Comparison of ENCODE assay signal across 27 cellular contexts in the genomic region with DNA sequence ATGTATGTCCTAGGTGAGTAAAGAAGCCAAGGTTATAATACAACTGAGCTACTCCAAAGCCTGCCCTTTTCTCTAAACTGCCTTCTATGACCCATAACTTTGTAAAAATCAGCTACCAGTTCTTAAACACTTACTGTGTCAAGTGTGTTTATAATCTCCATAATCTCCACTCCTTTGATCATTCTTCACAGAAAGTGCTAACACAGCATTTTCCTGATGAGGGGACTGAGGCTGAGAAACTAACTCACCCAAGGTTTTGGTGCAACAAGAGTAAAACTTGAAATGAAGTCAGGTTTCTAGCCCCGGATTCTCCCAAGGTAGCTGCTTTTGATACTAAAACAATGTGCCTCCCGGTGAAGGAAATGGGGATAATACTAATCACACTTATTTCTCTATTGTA. TPM values are rescaled to one million over a fixed set of nuclear protein-coding genes. Genes with fewer than 3 reads are reported as not detected.
DNase-seq lines count a peak whose midpoint lies in the region; ATAC-seq, FAIRE-seq and TF ChIP-seq lines count a peak whose summit lies in the region.
"Had no signal": no experiment of that assay in that cellular context is flagged by ENCODE, and none has a peak within 500 bp of the region (broad histone marks: within the 10 kb centered on the region; RNA-seq: fewer than 3 reads in every experiment).

No MANE protein-coding gene starts in this region.

- no peaks in the 10 kb centered on the region for H3K9me3 ChIP-seq in HepG2 (ENCODE audit: low read length)
- no peaks in the 10 kb centered on the region for H3K9me3 ChIP-seq in right lobe of liver
- H3K9me3 ChIP-seq: BLaER1 treated with 17β-estradiol and CSF1 and Interleukin-3, amounts not matched to agents 10 nM and 100 nM; Caco-2; MG63 had no signal

- H3K79me2 ChIP-seq in HepG2 (ENCODE audit: insufficient read depth, low read length): peaks cover 48% of the 10 kb centered on the region

- H3K36me3 ChIP-seq in HepG2 (replicated peaks in 1 of 2; ENCODE audit: control insufficient read depth in 1 of 2, insufficient read depth in 2 of 2, low read length in 2 of 2): peaks cover 6% of the 10 kb centered on the region in 2 experiments; a peak in 3 of 5 replicates
- peaks cover 0 to 2% (median under 1%) of the 10 kb centered on the region in 4 donors for H3K36me3 ChIP-seq in right lobe of liver

- TF ChIP-seq RAD21 in HepG2 (CRISPR knock-in tag; IDR thresholded peaks at IDR 0.05): no peak

- no peak overlapping the region for H3K4me2 ChIP-seq in HepG2 (ENCODE audit: low read depth, low read length)

- DNase-seq in HepG2 (ENCODE audit: low spot score) (no peak), right lobe of liver (no peak), T-cell (no peak), immature natural killer cell (no peak), type B pancreatic cell (ENCODE audit: extremely low spot score, unreplicated experiment) (no peak), UCSD-AML1 (lab: John Stamatoyannopoulos, UW; ENCODE audit: unreplicated experiment) (no peak)
- no peak for DNase-seq in NK-92 treated with Interleukin-12 subunit alpha and Interleukin-12 subunit beta, amount 100 ng/mL, for 24 hours (lab: John Stamatoyannopoulos, UW)
- DNase-seq: activated naive CD4-positive, alpha-beta T cell; activated T-cell treated with anti-CD3 and anti-CD28 coated beads, Interleukin-2, amount 50 U/mL, for 48 hours; amygdala; Caco-2; GDM1; KG1; MG63; NCI-H1105; NCI-H187 treated with DMSO at 0.1 percent for 48 hours; NCI-H2171; stimulated activated CD4-positive, alpha-beta T cell treated with anti-CD3 and anti-CD28 coated beads, Interleukin-15, amount 100 ng/mL, for 24 hours; substantia nigra; trophoblast cell had no signal

- ATAC-seq in HepG2: no peak
- ATAC-seq in right lobe of liver: no peak
- ATAC-seq in T-cell (replicated peaks in 1 of 4): no peak
- ATAC-seq in GM18868 (IDR thresholded peaks at IDR 0.05; ENCODE audit: unreplicated experiment): no peak
- ATAC-seq: stimulated activated effector memory CD8-positive, alpha-beta T cell treated with anti-CD3 and anti-CD28 coated beads, Interleukin-12 subunit alpha, Interleukin-12 subunit beta, amount 100 ng/mL, for 72 hours had no signal

- no peaks in the 10 kb centered on the region for H3K9me3 Mint-ChIP-seq in T-cell
- no peaks in the 10 kb centered on the region for H3K9me3 Mint-ChIP-seq in immature natural killer cell
- H3K9me3 Mint-ChIP-seq in type B pancreatic cell: no peaks in the 10 kb centered on the region
- H3K9me3 Mint-ChIP-seq: stimulated activated effector memory CD8-positive, alpha-beta T cell treated with anti-CD3 and anti-CD28 coated beads, Interleukin-12 subunit alpha, Interleukin-12 subunit beta, amount 100 ng/mL, for 72 hours had no signal

- H3K4me1 ChIP-seq in HepG2 (ENCODE audit: insufficient read depth, low read length) (peaks cover 37% of the 10 kb centered on the region), right lobe of liver (peaks cover 0 to 28% (median 12%) of the 10 kb centered on the region in 4 donors)

- CTCF ChIA-PET in HepG2 (lab: Yijun Ruan, JAX; ENCODE audit: low intra/inter-chr PET ratio, low total read pairs): no interaction called here
- CTCF ChIA-PET in T-cell (lab: Charles Lee): no interaction called here

- no peak for TF ChIP-seq EP300 in HepG2 (IDR thresholded peaks at IDR 0.05; ENCODE audit: low read depth in 2 of 2, low read length in 2 of 2)
- TF ChIP-seq EP300 in HepG2 (CRISPR knock-in tag; IDR thresholded peaks at IDR 0.05; ENCODE audit: borderline replicate concordance): no peak

- no TSS peak for BruUV-seq in HepG2 (replicated peaks; lab: Mats Ljungman, UMichigan)

- H3K4me3 ChIP-seq in HepG2 (replicated peaks in 1 of 3; ENCODE audit: insufficient read depth in 1 of 3, low read depth in 2 of 3, low read length in 3 of 3): no peak overlapping the region
- no peak overlapping the region for H3K4me3 ChIP-seq in right lobe of liver

- no peak for FAIRE-seq in HepG2 (lab: Jason Lieb, UNC)
- FAIRE-seq: bronchial epithelial cell, frontal cortex, HTR-8/SVneo had no signal

- no peaks in the 10 kb centered on the region for H3K36me3 Mint-ChIP-seq in T-cell
- H3K36me3 Mint-ChIP-seq in immature natural killer cell: peaks cover 0 to 3% (median 3%) of the 10 kb centered on the region in 3 donors
- peaks cover 3% of the 10 kb centered on the region for H3K36me3 Mint-ChIP-seq in type B pancreatic cell

- in situ Hi-C loops in HepG2 (cut with HindIII; ENCODE audit: extremely low pct_ligation_motif_present, low pct_unique_long_range_greater_than_20kb): loop anchor here (25.0 kb wide), 1 partner anchor 852 kb away; a partner anchor contains a TSS

- H3K27me3 Mint-ChIP-seq in T-cell: no peaks in the 10 kb centered on the region
- peaks cover 8 to 13% (median 8%) of the 10 kb centered on the region in 3 donors for H3K27me3 Mint-ChIP-seq in immature natural killer cell (ENCODE audit: low read depth in 3 of 3)
- no peaks in the 10 kb centered on the region for H3K27me3 Mint-ChIP-seq in type B pancreatic cell

- H3K4me3 Mint-ChIP-seq in T-cell (peak overlapping the region in 2 of 3 donors; percentile 9 to 28), immature natural killer cell (peak overlapping the region in 3 of 5 donors; percentile 21 to 100 (median 43)), type B pancreatic cell (peak overlapping the region; percentile 97)

- H3K27ac Mint-ChIP-seq in T-cell (no peak overlapping the region), immature natural killer cell (peak overlapping the region in 2 of 6 donors; percentile 40 to 100), type B pancreatic cell (peak overlapping the region; percentile 100)

- no peak overlapping the region for H2AFZ ChIP-seq in HepG2 (ENCODE audit: low read length)

- 92% methylated on average over 2 of the region's 2 CpGs for WGBS in HepG2 (ENCODE audit: low lambda C conversion rate)
- WGBS in right lobe of liver (ENCODE audit: insufficient coverage, low coverage, low lambda C conversion rate, missing lambda C conversion rate): 94% methylated on average over 2 of the region's 2 CpGs

- H3K27ac ChIP-seq in HepG2 (ENCODE audit: extremely low read length, insufficient read depth, low read length) (no peak overlapping the region), right lobe of liver (no peak overlapping the region)
- H3K27ac ChIP-seq: SK-N-MC had no signal

- no peak for TF ChIP-seq CTCF in HepG2 (CRISPR knock-in tag; IDR thresholded peaks at IDR 0.05)
- TF ChIP-seq CTCF in right lobe of liver (IDR thresholded peaks at IDR 0.05): no peak
- TF ChIP-seq CTCF in type B pancreatic cell (conservative IDR thresholded peaks at IDR 0.05): no peak

- TF ChIP-seq POLR2A in HepG2 (IDR thresholded peaks at IDR 0.05; ENCODE audit: insufficient read depth in 1 of 2, low read depth in 2 of 2, low read length in 2 of 2): no peak
- no peak for TF ChIP-seq POLR2A in right lobe of liver (IDR thresholded peaks at IDR 0.05)

- peaks cover 8% of the 10 kb centered on the region; the same call in 1 of the 2 replicates for H4K20me1 ChIP-seq in HepG2 (ENCODE audit: insufficient read depth, low read length)

- H3K4me1 Mint-ChIP-seq in T-cell (peaks cover 41 to 45% (median 45%) of the 10 kb centered on the region in 3 donors), immature natural killer cell (peaks cover 36 to 52% of the 10 kb centered on the region in 2 donors), type B pancreatic cell (ENCODE audit: unreplicated experiment) (peaks cover 21% of the 10 kb centered on the region)

- intact Hi-C loops in HepG2 (cut with micrococcal nuclease; ENCODE audit: unreplicated experiment) (no loop called here), right lobe of liver (cut with DNase I) (no loop called here)

- POLR2A ChIA-PET in HepG2 (lab: Yijun Ruan, JAX): no interaction called here
- POLR2A ChIA-PET in T-cell (lab: Charles Lee): interaction anchor here (0.5 to 1.0 kb wide), 5 partner anchors 14 to 831 kb away, joined by 3 to 8 read pairs (median 4); a partner anchor contains a TSS

- H3K9ac ChIP-seq in HepG2 (ENCODE audit: insufficient read depth, low read depth, low read length): no peak overlapping the region

- H3K27me3 ChIP-seq in HepG2 (ENCODE audit: control insufficient read depth in 1 of 2, insufficient read depth in 2 of 2, low read length in 2 of 2): peaks cover 0 to 7% of the 10 kb centered on the region in 2 experiments; a peak in 2 of 5 replicates
- H3K27me3 ChIP-seq in right lobe of liver: no peaks in the 10 kb centered on the region
- H3K27me3 ChIP-seq: BLaER1 treated with 17β-estradiol and CSF1 and Interleukin-3, amounts not matched to agents 10 nM and 100 nM; MG63 had no signal

RNA-seq across cellular contexts. Expression of a gene that starts 1.9 kb away (rescaled TPM):
- total RNA-seq in HepG2 (2016; rRNA removed; fragmentation: Illumina TruSeq; extraction: Trizol) (28.8 and 35.6 TPM in 2 replicates), right lobe of liver (1 to 10 TPM; 3.9 to 7.4 (median 6.4) TPM), T-cell (10 to 100 TPM; 19.3 to 27.1 (median 21.4) TPM), type B pancreatic cell (ENCODE audit: low replicate concordance) (23.5 and 25.8 TPM in 2 replicates)
- total RNA-seq in HepG2 (2016; cell fraction: cytosol; rRNA removed; fragmentation: Illumina TruSeq; extraction: Trizol; ENCODE audit: low read depth): 13.5 and 14.5 TPM in 2 replicates
- total RNA-seq in HepG2 (2016; cell fraction: insoluble cytoplasmic fraction; rRNA removed; fragmentation: Illumina TruSeq; extraction: Trizol): 30.8 and 40.4 TPM in 2 replicates
- 17.9 and 19.2 TPM in 2 replicates for total RNA-seq in HepG2 (2016; cell fraction: membrane; rRNA removed; fragmentation: Illumina TruSeq; extraction: Trizol)
- 16.1 and 20.5 TPM in 2 replicates for total RNA-seq in HepG2 (2016; cell fraction: nucleus; rRNA removed; fragmentation: Illumina TruSeq; extraction: Trizol)
- polyA plus RNA-seq in HepG2 (2011; rRNA removed) (21.6 and 24.7 TPM in 2 replicates), immature natural killer cell (10 to 100 TPM in 2 of 3 donors, 1 to 10 TPM in 1; 4.6 to 12.2 (median 11.1) TPM)
- 10.0 and 13.2 TPM in 2 replicates for polyA plus RNA-seq in HepG2 (2011; cell fraction: cytosol; rRNA removed)
- polyA plus RNA-seq in HepG2 (2011; cell fraction: nucleus; rRNA removed): 9.5 and 13.6 TPM in 2 replicates
- polyA plus RNA-seq in HepG2 (2012): 28.0 and 30.9 TPM in 2 replicates
- polyA plus RNA-seq in HepG2 (2016; cell fraction: cytosol; fragmentation: Illumina TruSeq; extraction: Trizol; ENCODE audit: low read depth): 4.6 and 4.9 TPM in 2 replicates
- polyA plus RNA-seq in HepG2 (2016; cell fraction: insoluble cytoplasmic fraction; fragmentation: Illumina TruSeq; extraction: Trizol; ENCODE audit: low read depth): 31.3 and 31.7 TPM in 2 replicates
- 5.2 and 7.1 TPM in 2 replicates for polyA plus RNA-seq in HepG2 (2016; cell fraction: membrane; fragmentation: Illumina TruSeq; extraction: Trizol; ENCODE audit: low read depth)
- polyA plus RNA-seq in HepG2 (2016; cell fraction: nucleus; fragmentation: Illumina TruSeq; extraction: Trizol; ENCODE audit: insufficient read depth, low read depth): 19.7 and 25.5 TPM in 2 replicates
- polyA minus RNA-seq in HepG2 (2011; rRNA and poly(A)+ RNA removed; ENCODE audit: low replicate concordance): 6.4 and 9.7 TPM in 2 replicates
- 14.1 and 14.5 TPM in 2 replicates for polyA minus RNA-seq in HepG2 (2011; cell fraction: cytosol; rRNA and poly(A)+ RNA removed)
- polyA minus RNA-seq in HepG2 (2011; cell fraction: nucleus; rRNA and poly(A)+ RNA removed): 27.2 and 30.3 TPM in 2 replicates

RNA-seq across cellular contexts. Expression of a gene that starts 5.9 kb away (rescaled TPM):
- total RNA-seq in HepG2 (2016; rRNA removed; fragmentation: Illumina TruSeq; extraction: Trizol) (22.9 and 27.0 TPM in 2 replicates), right lobe of liver (10 to 100 TPM in 2 of 6 experiments, 1 to 10 TPM in 4; 5.7 to 11.2 (median 7.1) TPM), T-cell (10 to 100 TPM; 21.4 to 23.3 (median 21.8) TPM), type B pancreatic cell (ENCODE audit: low replicate concordance) (15.5 and 17.5 TPM in 2 replicates)
- total RNA-seq in HepG2 (2016; cell fraction: cytosol; rRNA removed; fragmentation: Illumina TruSeq; extraction: Trizol; ENCODE audit: low read depth): 4.1 and 4.4 TPM in 2 replicates
- 22.6 and 23.2 TPM in 2 replicates for total RNA-seq in HepG2 (2016; cell fraction: insoluble cytoplasmic fraction; rRNA removed; fragmentation: Illumina TruSeq; extraction: Trizol)
- 14.4 and 14.7 TPM in 2 replicates for total RNA-seq in HepG2 (2016; cell fraction: membrane; rRNA removed; fragmentation: Illumina TruSeq; extraction: Trizol)
- total RNA-seq in HepG2 (2016; cell fraction: nucleus; rRNA removed; fragmentation: Illumina TruSeq; extraction: Trizol): 18.8 and 20.1 TPM in 2 replicates
- polyA plus RNA-seq in HepG2 (2011; rRNA removed) (12.7 and 13.4 TPM in 2 replicates), immature natural killer cell (10 to 100 TPM; 10.7 to 29.8 (median 15.7) TPM)
- 10.5 and 11.2 TPM in 2 replicates for polyA plus RNA-seq in HepG2 (2011; cell fraction: cytosol; rRNA removed)
- polyA plus RNA-seq in HepG2 (2011; cell fraction: nucleus; rRNA removed): 11.8 and 12.4 TPM in 2 replicates
- 13.4 and 13.9 TPM in 2 replicates for polyA plus RNA-seq in HepG2 (2012)
- polyA plus RNA-seq in HepG2 (2016; cell fraction: cytosol; fragmentation: Illumina TruSeq; extraction: Trizol; ENCODE audit: low read depth): 1.4 TPM in 2 replicates
- polyA plus RNA-seq in HepG2 (2016; cell fraction: insoluble cytoplasmic fraction; fragmentation: Illumina TruSeq; extraction: Trizol; ENCODE audit: low read depth): 20.3 and 22.7 TPM in 2 replicates
- 6.8 and 6.9 TPM in 2 replicates for polyA plus RNA-seq in HepG2 (2016; cell fraction: membrane; fragmentation: Illumina TruSeq; extraction: Trizol; ENCODE audit: low read depth)
- 27.0 and 31.2 TPM in 2 replicates for polyA plus RNA-seq in HepG2 (2016; cell fraction: nucleus; fragmentation: Illumina TruSeq; extraction: Trizol; ENCODE audit: insufficient read depth, low read depth)
- polyA minus RNA-seq in HepG2 (2011; rRNA and poly(A)+ RNA removed; ENCODE audit: low replicate concordance): 27.6 and 32.1 TPM in 2 replicates
- 12.0 and 15.4 TPM in 2 replicates for polyA minus RNA-seq in HepG2 (2011; cell fraction: cytosol; rRNA and poly(A)+ RNA removed)
- polyA minus RNA-seq in HepG2 (2011; cell fraction: nucleus; rRNA and poly(A)+ RNA removed): 14.9 and 16.4 TPM in 2 replicates

Comparison
In these comparisons a context has a peak if more than half of its experiments do, and no peak if none do; other contexts are left out.
1. H3K4me3 Mint-ChIP-seq: peak in every context shown above with its lines; median percentile 97 in type B pancreatic cell; 43 in immature natural killer cell; 18 in T-cell.